In the genomic region with DNA sequence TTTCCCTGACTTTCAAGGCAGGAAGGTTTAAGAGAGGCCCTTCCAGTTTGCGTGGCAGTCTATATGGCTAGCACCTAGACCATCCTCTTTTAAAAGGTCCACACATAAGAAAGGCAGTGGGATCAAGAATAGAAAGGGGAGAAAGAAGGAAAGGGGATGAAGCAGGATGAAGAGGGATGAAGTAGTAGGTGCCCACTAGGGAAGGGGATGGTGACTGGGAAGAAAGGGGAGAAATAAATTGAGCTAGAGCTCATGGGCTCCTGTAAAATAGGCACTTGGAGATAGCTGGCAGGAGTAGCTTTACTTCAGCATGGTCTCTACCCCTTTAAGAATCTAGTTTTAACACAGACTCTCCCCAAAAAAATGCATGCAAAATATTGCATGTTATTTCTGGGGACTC, we compare ENCODE assay signal across 1 cellular context.
TF ChIP-seq lines count a peak whose summit lies in the region.

No MANE protein-coding gene starts in this region.

TF ChIP-seq in IMR-90, 13 proteins besides CTCF, POLR2A, EP300 and RAD21 (continued from another document):
- TF ChIP-seq, protein P1, sequence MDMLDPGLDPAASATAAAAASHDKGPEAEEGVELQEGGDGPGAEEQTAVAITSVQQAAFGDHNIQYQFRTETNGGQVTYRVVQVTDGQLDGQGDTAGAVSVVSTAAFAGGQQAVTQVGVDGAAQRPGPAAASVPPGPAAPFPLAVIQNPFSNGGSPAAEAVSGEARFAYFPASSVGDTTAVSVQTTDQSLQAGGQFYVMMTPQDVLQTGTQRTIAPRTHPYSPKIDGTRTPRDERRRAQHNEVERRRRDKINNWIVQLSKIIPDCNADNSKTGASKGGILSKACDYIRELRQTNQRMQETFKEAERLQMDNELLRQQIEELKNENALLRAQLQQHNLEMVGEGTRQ (IDR thresholded peaks at IDR 0.05; ENCODE audit: low read depth, low read length) = no peak
